In genomic region chr21:38814126-38815059, GRCh38 we compare ENCODE assay signal across 12 cellular contexts. TPM values are rescaled to one million over a fixed set of nuclear protein-coding genes. Genes with fewer than 3 reads are reported as not detected.
DNase-seq lines count a peak whose midpoint lies in the region; ATAC-seq and TF ChIP-seq lines count a peak whose summit lies in the region.
"Had no signal": no experiment of that assay in that cellular context is flagged by ENCODE, and none has a peak within 500 bp of the region (broad histone marks: within the 10 kb centered on the region; RNA-seq: fewer than 3 reads in every experiment).

No MANE protein-coding gene starts in this region.

- no peaks in the 10 kb centered on the region for H3K9me3 Mint-ChIP-seq in endodermal cell

- H3K27ac ChIP-seq in left ventricle myocardium inferior (replicated peaks): peak overlapping the region; percentile 94
- H3K27ac ChIP-seq in right cardiac atrium (ENCODE audit: low read length): no peak overlapping the region
- no peak overlapping the region for H3K27ac ChIP-seq in endodermal cell (ENCODE audit: low read depth, low read length)
- H3K27ac ChIP-seq in muscle layer of colon (ENCODE audit: low read depth, low read length): peak overlapping the region; percentile 77

- H3K27me3 ChIP-seq in left ventricle myocardium inferior (ENCODE audit: low read depth) (no peaks in the 10 kb centered on the region), right cardiac atrium (ENCODE audit: control insufficient read depth, insufficient read depth) (no peaks in the 10 kb centered on the region), endodermal cell (ENCODE audit: control insufficient read depth, insufficient read depth, low read length, poor library complexity, severe bottlenecking) (no peaks in the 10 kb centered on the region), muscle layer of colon (ENCODE audit: control insufficient read depth in 1 of 2, insufficient read depth in 2 of 2, low read length in 2 of 2) (no peaks in the 10 kb centered on the region)

- WGBS in right cardiac atrium: 87% methylated on average over 16 of the region's 16 CpGs
- WGBS in endodermal cell (ENCODE audit: insufficient coverage in 1 of 2, insufficient read length in 1 of 2), 2 experiments: 74 to 80% methylated on average over 15 to 16 of the region's 16 CpGs

- no peak overlapping the region for H3K9ac ChIP-seq in endodermal cell (ENCODE audit: extremely low read depth, low read length, poor library complexity, severe bottlenecking)
- no peak overlapping the region for H3K9ac ChIP-seq in muscle layer of colon (ENCODE audit: low read length)

- no peak for TF ChIP-seq CTCF in left ventricle myocardium inferior (IDR thresholded peaks at IDR 0.05; ENCODE audit: borderline replicate concordance)
- TF ChIP-seq CTCF in endodermal cell (conservative IDR thresholded peaks at IDR 0.05): no peak

- peak overlapping the region; percentile 32 for H3K4me3 Mint-ChIP-seq in endodermal cell
- H3K4me3 Mint-ChIP-seq: naive B cell had no signal

- H3K4me1 Mint-ChIP-seq in endodermal cell: peaks cover 38% of the 10 kb centered on the region

- H3K9me3 ChIP-seq in left ventricle myocardium inferior (replicated peaks) (no peaks in the 10 kb centered on the region), right cardiac atrium (ENCODE audit: control insufficient read depth, low read length) (no peaks in the 10 kb centered on the region), endodermal cell (ENCODE audit: control insufficient read depth, low read length) (peaks cover 8% of the 10 kb centered on the region), muscle layer of colon (ENCODE audit: low read length) (no peaks in the 10 kb centered on the region)

- H3K4me3 ChIP-seq in left ventricle myocardium inferior (no peak overlapping the region), right cardiac atrium (ENCODE audit: low read length) (no peak overlapping the region), endodermal cell (ENCODE audit: low read length) (peak overlapping the region; percentile 12), muscle layer of colon (ENCODE audit: low read depth in 1 of 2, low read length in 2 of 2) (no peak overlapping the region)

- DNase-seq in left ventricle myocardium inferior: no peak
- DNase-seq in right cardiac atrium: no peak
- peak; percentile 89 for DNase-seq in endodermal cell
- DNase-seq in NCI-H1436 (lab: John Stamatoyannopoulos, UW): no peak
- DNase-seq in activated CD4-positive, alpha-beta T cell treated with anti-CD3 and anti-CD28 coated beads for 4 hours: no peak
- no peak for DNase-seq in NCI-H510A (lab: John Stamatoyannopoulos, UW)
- DNase-seq: KG1, naive B cell, NCI-H526, T1000 had no signal

- intact Hi-C loops in left ventricle myocardium inferior (cut with micrococcal nuclease) (no loop called here), right cardiac atrium (cut with DNase I) (loop anchor here in 1 of 4 donors (10.0 kb wide), 1 partner anchor 100 kb away; no protein-coding TSS in a partner anchor)

- H3K4me1 ChIP-seq in left ventricle myocardium inferior: peaks cover 73% of the 10 kb centered on the region
- H3K4me1 ChIP-seq in right cardiac atrium (ENCODE audit: control insufficient read depth, insufficient read depth, low read length): peaks cover 2% of the 10 kb centered on the region
- peaks cover 11% of the 10 kb centered on the region for H3K4me1 ChIP-seq in endodermal cell (ENCODE audit: control insufficient read depth, insufficient read depth, low read length)
- peaks cover 63% of the 10 kb centered on the region for H3K4me1 ChIP-seq in muscle layer of colon (ENCODE audit: insufficient read depth, low read length)

- H3K27me3 Mint-ChIP-seq in endodermal cell (ENCODE audit: insufficient read depth): no peaks in the 10 kb centered on the region
- H3K27me3 Mint-ChIP-seq: naive B cell had no signal

- ATAC-seq in right cardiac atrium (no peak), HG03175 (IDR thresholded peaks at IDR 0.05; ENCODE audit: unreplicated experiment) (no peak)

- H3K36me3 Mint-ChIP-seq in endodermal cell (ENCODE audit: low read depth): peaks cover 94% of the 10 kb centered on the region

- H3K36me3 ChIP-seq in left ventricle myocardium inferior (peaks cover 95% of the 10 kb centered on the region), endodermal cell (ENCODE audit: control insufficient read depth, insufficient read depth, low read length) (peaks cover 94% of the 10 kb centered on the region), muscle layer of colon (ENCODE audit: insufficient read depth, low read length) (peaks cover 72% of the 10 kb centered on the region)

- H3K27ac Mint-ChIP-seq in endodermal cell: peak overlapping the region; percentile 90
- H3K27ac Mint-ChIP-seq: naive B cell had no signal

RNA-seq across cellular contexts. Expression of gene ETS2, which starts 8.7 kb away (rescaled TPM):
- total RNA-seq in left ventricle myocardium inferior (40.9 TPM), right cardiac atrium (10 to 100 TPM; 40.4 to 76.3 (median 44.8) TPM), endodermal cell (100 to 1,000 TPM in 1 of 2 donors, 10 to 100 TPM in 1; 98.4 to 102 TPM)
- 29.7 TPM for polyA plus RNA-seq in right cardiac atrium
- polyA plus RNA-seq in endodermal cell (2013, experiment 1 of 2): 25.0 TPM
- 24.8 TPM for polyA plus RNA-seq in endodermal cell (2013, experiment 2 of 2)

Comparison
In these comparisons a context has a peak if more than half of its experiments do, and no peak if none do; other contexts are left out.
1. H3K27ac ChIP-seq: peak in left ventricle myocardium inferior (single experiment) and muscle layer of colon (single experiment); none in right cardiac atrium (single experiment) and endodermal cell (single experiment).